Comparison of ENCODE assay signal across 1 cellular context in genomic region chr20:59020938-59021551, GRCh38.
A peak's percentile ranks its signal among the peaks of the same experiment; 100 is the strongest.
TF ChIP-seq lines count a peak whose summit lies in the region.

No MANE protein-coding gene starts in this region.

TF ChIP-seq in K562, 482 proteins besides CTCF, POLR2A, EP300 and RAD21 (continued from another document and continues in another):
- TF ChIP-seq CEBPZ (IDR thresholded peaks at IDR 0.05; ENCODE audit: borderline replicate concordance, low read depth, low read length), result no peak
- TF ChIP-seq SNIP1 (IDR thresholded peaks at IDR 0.05; ENCODE audit: low read depth), result no peak
- no peak for TF ChIP-seq ZNF311 (CRISPR knock-in tag; IDR thresholded peaks at IDR 0.05)
- TF ChIP-seq KAT8 (IDR thresholded peaks at IDR 0.05; ENCODE audit: low read depth), result no peak
- no peak for TF ChIP-seq PHB (CRISPR knock-in tag; IDR thresholded peaks at IDR 0.05)
- no peak for TF ChIP-seq ZSCAN32 (CRISPR knock-in tag; IDR thresholded peaks at IDR 0.05)
- peak; percentile 62; the same call in 1 of the 2 replicates for TF ChIP-seq ZNF589 (CRISPR knock-in tag; IDR thresholded peaks at IDR 0.05; ENCODE audit: low read depth)
- TF ChIP-seq CXXC5 (CRISPR knock-in tag; IDR thresholded peaks at IDR 0.05), result peak; percentile 87
- no peak for TF ChIP-seq TSHZ1 (CRISPR knock-in tag; IDR thresholded peaks at IDR 0.05)
- TF ChIP-seq BCLAF1 (IDR thresholded peaks at IDR 0.05; ENCODE audit: borderline replicate concordance in 1 of 2, control insufficient read depth in 1 of 2, low read depth in 2 of 2, low read length in 1 of 2), result 0 out of 4 replicates have a peak, but pooled peaks of 1 of the 2 experiments have one; percentile 70
- no peak for TF ChIP-seq BRD4 (IDR thresholded peaks at IDR 0.05)
- peak in 1 of 2 experiments; percentile 81; a peak in 1 of 3 replicates for TF ChIP-seq CBX3 (IDR thresholded peaks at IDR 0.05; ENCODE audit: borderline replicate concordance in 1 of 2, low read length in 2 of 2)
- TF ChIP-seq DEAF1 (CRISPR knock-in tag; IDR thresholded peaks at IDR 0.05), result 0 out of 2 replicates have a peak, but pooled peaks have one; percentile 12
- TF ChIP-seq PATZ1 (CRISPR knock-in tag; IDR thresholded peaks at IDR 0.05; ENCODE audit: borderline replicate concordance), result no peak
- no peak; the same call in 1 of the 2 replicates for TF ChIP-seq VEZF1 (CRISPR knock-in tag; IDR thresholded peaks at IDR 0.05)
- TF ChIP-seq LARP7 (IDR thresholded peaks at IDR 0.05), result no peak; the same call in 1 of the 2 replicates
- TF ChIP-seq POU5F1 (IDR thresholded peaks at IDR 0.05; ENCODE audit: borderline replicate concordance, low read depth, low read length, partially characterized antibody), result no peak
- TF ChIP-seq SFPQ (IDR thresholded peaks at IDR 0.05; ENCODE audit: low read depth, low read length), result no peak
- TF ChIP-seq ETS2 (tag; IDR thresholded peaks at IDR 0.05; ENCODE audit: borderline replicate concordance, poor library complexity, severe bottlenecking), result no peak
- TF ChIP-seq NCOA1 (IDR thresholded peaks at IDR 0.05; ENCODE audit: low read depth), result peak; percentile 83; the same call in 1 of the 2 replicates
- TF ChIP-seq ARID3A (IDR thresholded peaks at IDR 0.05; ENCODE audit: borderline replicate concordance, low read depth, low read length), result peak; percentile 92
- TF ChIP-seq POLR2AphosphoS5 (IDR thresholded peaks at IDR 0.05; ENCODE audit: control insufficient read depth, insufficient read depth, low read depth, low read length), result peak; percentile 98
- no peak for TF ChIP-seq RBFOX2 (IDR thresholded peaks at IDR 0.05; ENCODE audit: low read depth, low read length)
- TF ChIP-seq ILF3 (IDR thresholded peaks at IDR 0.05; ENCODE audit: borderline replicate concordance), result 0 out of 2 replicates have a peak, but pooled peaks have one; percentile 61
- TF ChIP-seq RFX7 (CRISPR knock-in tag; IDR thresholded peaks at IDR 0.05), result no peak
- TF ChIP-seq SMAD1 (IDR thresholded peaks at IDR 0.05; ENCODE audit: low read depth, low read length, partially characterized antibody), result peak; percentile 74
- TF ChIP-seq ETS1 (conservative IDR thresholded peaks at IDR 0.05; ENCODE audit: control insufficient read depth, low read depth, low read length), result 0 out of 2 replicates have a peak, but pooled peaks have one; percentile 49
- TF ChIP-seq MITF (IDR thresholded peaks at IDR 0.05), result no peak
- peak; percentile 56; the same call in 1 of the 2 replicates for TF ChIP-seq ATF4 (CRISPR knock-in tag; IDR thresholded peaks at IDR 0.05)
